8 cellular contexts compared by ENCODE assay signal in the genomic region with DNA sequence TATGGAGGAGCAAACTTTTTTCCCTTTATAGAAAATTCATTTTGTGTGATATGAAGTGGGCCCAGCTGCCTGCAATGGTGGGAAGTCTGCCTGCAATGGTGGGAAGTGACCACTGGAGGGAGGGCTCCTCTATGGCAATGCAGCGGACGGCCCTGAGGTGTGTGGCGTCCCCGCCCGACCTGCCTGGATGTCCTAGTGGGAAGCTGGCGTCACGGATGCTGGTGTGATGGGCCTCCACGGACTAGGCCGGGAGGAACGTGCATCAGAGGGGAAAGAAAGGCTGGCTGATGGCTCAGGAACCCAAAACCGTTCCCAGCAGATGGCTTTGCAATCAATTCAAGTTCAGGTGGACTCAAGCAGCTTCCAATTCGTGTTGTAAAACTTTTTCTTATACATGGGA.
DNase-seq lines count a peak whose midpoint lies in the region; ATAC-seq, FAIRE-seq and TF ChIP-seq lines count a peak whose summit lies in the region.

No MANE protein-coding gene starts in this region.

- peak; percentile 77 for ATAC-seq in HG03108 (IDR thresholded peaks at IDR 0.05; ENCODE audit: unreplicated experiment)

- peak in 1 of 2 donors; percentile 9 for TF ChIP-seq POLR2A in adrenal gland (IDR thresholded peaks at IDR 0.05)

- H3K27me3 ChIP-seq in adrenal gland = no peaks in the 10 kb centered on the region
- no peaks in the 10 kb centered on the region for H3K27me3 ChIP-seq in right atrium auricular region
- H3K27me3 ChIP-seq in small intestine (ENCODE audit: control insufficient read depth in 2 of 2, insufficient read depth in 2 of 2, low read length in 2 of 2) = no peaks in the 10 kb centered on the region

- H3K36me3 ChIP-seq in adrenal gland (replicated peaks in 1 of 2) (peaks cover 0 to 9% of the 10 kb centered on the region in 2 donors), right atrium auricular region (peaks cover 36% of the 10 kb centered on the region), small intestine (ENCODE audit: control insufficient read depth in 2 of 2, insufficient read depth in 2 of 2, low read length in 2 of 2) (peaks cover 0 to 5% of the 10 kb centered on the region in 2 donors)

- FAIRE-seq in small intestine (lab: Jason Lieb, UNC) = no peak

- DNase-seq in NCI-H2029 (lab: John Stamatoyannopoulos, UW) = peak; percentile 11
- no peak for DNase-seq in NCI-H2029 treated with DMSO at 0.1 percent for 48 hours (lab: John Stamatoyannopoulos, UW)
- peak; percentile 54 for DNase-seq in SKM-1 (lab: John Stamatoyannopoulos, UW; ENCODE audit: unreplicated experiment)
- peak; percentile 55 to 95 (median 77) for DNase-seq in adrenal gland
- peak; percentile 89 for DNase-seq in right atrium auricular region (ENCODE audit: low spot score)
- DNase-seq in small intestine = peak; percentile 49
- DNase-seq in DMS79 (lab: John Stamatoyannopoulos, UW) = no peak

- WGBS in adrenal gland, 4 donors = 23 to 55% (median 30%) methylated on average over 11 to 12 of the region's 12 CpGs
- WGBS in small intestine, 3 donors = 29 to 50% (median 41%) methylated on average over 12 of the region's 12 CpGs

- H3K4me1 ChIP-seq in adrenal gland (replicated peaks in 1 of 2) (peaks cover 0 to 8% of the 10 kb centered on the region in 2 donors), right atrium auricular region (peaks cover 0 to 20% of the 10 kb centered on the region in 2 donors), small intestine (ENCODE audit: control insufficient read depth in 2 of 2, insufficient read depth in 1 of 2, low read depth in 1 of 2, low read length in 1 of 2) (no peaks in the 10 kb centered on the region)

- peak; percentile 55 to 83 (median 73) for TF ChIP-seq CTCF in adrenal gland (IDR thresholded peaks at IDR 0.05)
- TF ChIP-seq CTCF in right atrium auricular region (IDR thresholded peaks at IDR 0.05) = peak; percentile 84 to 90

- intact Hi-C loops in adrenal gland (cut with DNase I) = loop anchor here (2.0 to 5.0 kb wide), 2 partner anchors 41 kb away; no protein-coding TSS in a partner anchor

- H3K4me3 ChIP-seq in adrenal gland (no peak overlapping the region), right atrium auricular region (no peak overlapping the region), small intestine (ENCODE audit: low read depth in 1 of 2, low read length in 2 of 2) (no peak overlapping the region)

- no peak overlapping the region for H3K27ac ChIP-seq in adrenal gland
- peak overlapping the region in 1 of 2 donors; percentile 28 for H3K27ac ChIP-seq in right atrium auricular region
- no peak overlapping the region for H3K27ac ChIP-seq in small intestine (ENCODE audit: low read depth in 1 of 2, low read length in 1 of 2)

- H3K9me3 ChIP-seq in adrenal gland (replicated peaks in 1 of 3) (no peaks in the 10 kb centered on the region), right atrium auricular region (no peaks in the 10 kb centered on the region), small intestine (ENCODE audit: control insufficient read depth, low read depth) (no peaks in the 10 kb centered on the region)

Comparison
In these comparisons a context has a peak if more than half of its experiments do, and no peak if none do; other contexts are left out.
1. DNase-seq: peak in NCI-H2029 (single experiment), SKM-1 (single experiment), adrenal gland (7 of 7), right atrium auricular region (single experiment) and small intestine (single experiment); none in NCI-H2029 treated with DMSO at 0.1 percent for 48 hours (single experiment) and DMS79 (single experiment).